In the genomic region with DNA sequence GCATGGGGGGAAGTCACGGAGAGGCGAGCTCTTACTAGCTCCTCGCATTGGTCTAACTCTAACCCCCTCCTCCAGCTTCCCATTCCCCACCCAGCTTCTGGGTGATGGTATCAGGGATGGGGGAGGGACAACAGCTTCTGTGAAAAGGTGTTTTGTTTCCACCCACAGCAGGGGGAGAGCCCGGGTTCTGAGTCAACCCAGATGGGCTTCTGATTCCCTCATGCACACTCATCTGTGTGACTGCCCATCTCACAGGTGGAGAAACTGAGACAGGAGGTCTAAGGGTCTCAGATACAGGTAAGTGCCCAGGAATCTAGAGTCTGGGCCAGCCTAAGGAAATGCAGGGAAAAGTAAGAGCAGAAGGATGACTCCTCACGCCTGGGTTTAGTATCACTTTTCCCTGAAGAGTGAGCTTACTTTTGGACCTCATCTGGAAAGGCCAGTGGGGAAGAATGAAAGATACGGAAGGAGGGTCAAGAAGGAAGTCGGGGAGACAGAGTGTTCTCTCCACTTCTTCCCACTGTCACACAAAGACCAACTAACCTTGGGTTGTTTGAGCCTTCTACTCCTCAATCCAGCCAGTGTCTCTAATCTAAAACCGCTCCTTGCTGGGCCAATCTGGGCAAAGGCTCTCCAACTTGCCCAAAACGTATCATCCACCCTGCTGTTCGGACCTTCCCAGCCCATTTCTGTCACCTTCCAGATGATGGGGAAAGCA, we compare ENCODE assay signal across 7 cellular contexts. TPM values are rescaled to one million over a fixed set of nuclear protein-coding genes. Genes with fewer than 3 reads are reported as not detected.
DNase-seq lines count a peak whose midpoint lies in the region; ATAC-seq and TF ChIP-seq lines count a peak whose summit lies in the region.
"Had no signal": no experiment of that assay in that cellular context is flagged by ENCODE, and none has a peak within 500 bp of the region (broad histone marks: within the 10 kb centered on the region; RNA-seq: fewer than 3 reads in every experiment).

No MANE protein-coding gene starts in this region.

- peak overlapping the region; percentile 93 for H3K4ac ChIP-seq in trophoblast cell (ENCODE audit: low read depth, low read length)

- no peak overlapping the region for H2BK120ac ChIP-seq in trophoblast cell (ENCODE audit: insufficient read depth, low read length, poor library complexity)

- no peak for ATAC-seq in HG03196 (IDR thresholded peaks at IDR 0.05; ENCODE audit: unreplicated experiment)

- H3K23ac ChIP-seq in trophoblast cell (ENCODE audit: low read length): no peak overlapping the region

- H2AFZ ChIP-seq in trophoblast cell (ENCODE audit: insufficient read depth, low read length, poor library complexity): no peak overlapping the region

- DNase-seq in coronary artery (ENCODE audit: low spot score): no peak
- no peak for DNase-seq in trophoblast cell
- no peak for DNase-seq in NAMALWA (ENCODE audit: low spot score)
- no peak for DNase-seq in cerebellum (ENCODE audit: low spot score)
- DNase-seq: activated CD4-positive, alpha-beta T cell treated with anti-CD3 and anti-CD28 coated beads for 4 hours had no signal

- H3K27ac ChIP-seq in HEK293 (ENCODE audit: extremely low read depth, low read depth, low read length) (peak overlapping the region; percentile 80; the same call in 1 of the 2 replicates), coronary artery (peak overlapping the region; percentile 100), trophoblast cell (ENCODE audit: low read depth, low read length) (peak overlapping the region; percentile 95)

- peak overlapping the region; percentile 92 for H3K14ac ChIP-seq in trophoblast cell (ENCODE audit: low read length)

- H4K8ac ChIP-seq in trophoblast cell (ENCODE audit: low read depth, low read length): no peak overlapping the region

- H3K4me3 ChIP-seq in HEK293 (ENCODE audit: low read depth, low read length): no peak overlapping the region
- peak overlapping the region; percentile 96 for H3K4me3 ChIP-seq in coronary artery
- H3K4me3 ChIP-seq in trophoblast cell (ENCODE audit: low read depth, low read length): peak overlapping the region; percentile 73

- no peak overlapping the region for H2BK12ac ChIP-seq in trophoblast cell (ENCODE audit: low read length)

- H4K12ac ChIP-seq in trophoblast cell (ENCODE audit: low read depth, low read length): no peak overlapping the region

- no peak overlapping the region for H2AK5ac ChIP-seq in trophoblast cell (ENCODE audit: low read length)

- H3K4me2 ChIP-seq in trophoblast cell (ENCODE audit: low read length): peak overlapping the region; percentile 74

- H3K36me3 ChIP-seq in HEK293 (ENCODE audit: control insufficient read depth in 2 of 2, insufficient read depth in 1 of 2, low read length in 2 of 2) (peaks cover 0 to 23% of the 10 kb centered on the region in 2 experiments; a peak in 1 of 3 replicates), trophoblast cell (ENCODE audit: control insufficient read depth in 1 of 2, insufficient read depth in 2 of 2, low read length in 2 of 2) (peaks cover 25 to 26% of the 10 kb centered on the region in 2 experiments)

- peak overlapping the region; percentile 87 for H3K9ac ChIP-seq in trophoblast cell (ENCODE audit: low read length)

- WGBS in trophoblast cell (ENCODE audit: extremely low coverage, insufficient coverage, insufficient read length): no CpG with 5 or more reads among the region's 10 CpGs

- TF ChIP-seq CTCF in HEK293 (tag by site-specific recombination; IDR thresholded peaks at IDR 0.05) (no peak), coronary artery (IDR thresholded peaks at IDR 0.05) (no peak)

- peaks cover 32% of the 10 kb centered on the region for H3K79me2 ChIP-seq in trophoblast cell (ENCODE audit: control insufficient read depth, insufficient read depth, low read length, poor library complexity)

- H3K9me3 ChIP-seq in HEK293 (ENCODE audit: control insufficient read depth, insufficient read depth, low read depth, low read length) (no peaks in the 10 kb centered on the region), trophoblast cell (ENCODE audit: insufficient read depth, low read depth, low read length) (no peaks in the 10 kb centered on the region)

- no peaks in the 10 kb centered on the region for H3K27me3 ChIP-seq in trophoblast cell (ENCODE audit: insufficient read depth, low read length)

- H3K18ac ChIP-seq in trophoblast cell (ENCODE audit: low read length): no peak overlapping the region

- CTCF ChIA-PET in HEK293 (lab: Yijun Ruan, JAX): interaction anchor here (0.6 to 5.1 kb wide), 23 partner anchors 9 to 532 kb away, joined by 3 to 44 read pairs (median 5); a partner anchor contains a TSS

- H3K4me1 ChIP-seq in HEK293 (ENCODE audit: control insufficient read depth, insufficient read depth, low read length) (peaks cover 18% of the 10 kb centered on the region), trophoblast cell (ENCODE audit: control insufficient read depth in 1 of 2, insufficient read depth in 2 of 2, low read length in 2 of 2) (peaks cover 20 to 32% of the 10 kb centered on the region in 2 experiments)

- peaks cover 41% of the 10 kb centered on the region for H3K79me1 ChIP-seq in trophoblast cell (ENCODE audit: low read length)

- H4K91ac ChIP-seq in trophoblast cell (ENCODE audit: low read depth, low read length): no peak overlapping the region

- H2BK5ac ChIP-seq in trophoblast cell (ENCODE audit: low read depth, low read length, poor library complexity): peak overlapping the region; percentile 91

- POLR2A ChIA-PET in HEK293 (lab: Yijun Ruan, JAX): interaction anchor here (0.6 to 4.6 kb wide), 7 partner anchors 11 to 578 kb away, joined by 3 to 45 read pairs (median 5); a partner anchor contains a TSS

TF ChIP-seq in HEK293, 187 proteins besides CTCF, POLR2A, EP300 and RAD21:
- TF ChIP-seq ZFP69B (tag by site-specific recombination; IDR thresholded peaks at IDR 0.05): no peak
- TF ChIP-seq SP2 (tag by site-specific recombination; IDR thresholded peaks at IDR 0.05): peak; percentile 18; the same call in 1 of the 2 replicates
TF ChIP-seq in HEK293: peak in this region for 1.

RNA-seq across cellular contexts. Expression of a gene that starts 3.1 kb away (rescaled TPM):
- 2.0 and 2.1 TPM in 2 replicates for polyA plus RNA-seq in trophoblast cell (2013)
- 0.73 TPM for total RNA-seq in cerebellum

RNA-seq across cellular contexts. Expression of a gene that starts 11.2 kb away (rescaled TPM):
- polyA plus RNA-seq in trophoblast cell (2013): 5.0 and 5.2 TPM in 2 replicates
- 8.3 TPM for total RNA-seq in cerebellum

RNA-seq across cellular contexts. Expression of a gene that starts 28.7 kb away (rescaled TPM):
- 142 and 147 TPM in 2 replicates for polyA plus RNA-seq in trophoblast cell (2013)
- total RNA-seq in cerebellum: 128 TPM

RNA-seq across cellular contexts. Expression of a gene that starts 29.4 kb away (rescaled TPM):
- 0.06 and 0.08 TPM in 2 replicates for polyA plus RNA-seq in trophoblast cell (2013)
- total RNA-seq in cerebellum: 0.18 TPM

RNA-seq across cellular contexts. Expression of a gene that starts 48.5 kb away (rescaled TPM):
- polyA plus RNA-seq in trophoblast cell (2013): 2.2 and 2.3 TPM in 2 replicates
- total RNA-seq in cerebellum: 12.2 TPM
